ENCODE assay signal across 7 cellular contexts in genomic region chr6:132130530-132131298, GRCh38.
DNase-seq lines count a peak whose midpoint lies in the region; ATAC-seq, FAIRE-seq and TF ChIP-seq lines count a peak whose summit lies in the region.

No MANE protein-coding gene starts in this region.

- intact Hi-C loops in upper lobe of right lung (cut with DNase I), result no loop called here

- H3K27me3 ChIP-seq in duodenal mucosa (ENCODE audit: control insufficient read depth in 1 of 2, insufficient read depth in 2 of 2, low read length in 2 of 2) (no peaks in the 10 kb centered on the region), upper lobe of right lung (no peaks in the 10 kb centered on the region), H7 (ENCODE audit: control insufficient read depth, insufficient read depth, low read length) (no peaks in the 10 kb centered on the region; the same call in 1 of the 2 replicates)

- H3K9me3 ChIP-seq in duodenal mucosa (ENCODE audit: control insufficient read depth in 1 of 2, low read length in 2 of 2), result no peaks in the 10 kb centered on the region
- H3K9me3 ChIP-seq in upper lobe of right lung, result no peaks in the 10 kb centered on the region

- peak; percentile 47 for DNase-seq in NAMALWA (ENCODE audit: low spot score)
- DNase-seq in mucosa of gallbladder (ENCODE audit: low spot score), result peak; percentile 23
- no peak for DNase-seq in upper lobe of right lung
- no peak for DNase-seq in frontal cortex (ENCODE audit: low spot score in 2 of 2)
- DNase-seq in NCI-H1417 treated with DMSO at 0.1 percent for 48 hours (lab: John Stamatoyannopoulos, UW), result no peak
- DNase-seq in H7, result no peak

- H3K4me1 ChIP-seq in duodenal mucosa (ENCODE audit: control insufficient read depth in 1 of 2, insufficient read depth in 2 of 2, low read length in 2 of 2), result no peaks in the 10 kb centered on the region
- peaks cover 20% of the 10 kb centered on the region for H3K4me1 ChIP-seq in upper lobe of right lung

- H3K27ac ChIP-seq in duodenal mucosa (ENCODE audit: low read depth, low read length) (peak overlapping the region; percentile 33), upper lobe of right lung (peak overlapping the region; percentile 70)

- FAIRE-seq in frontal cortex (lab: Jason Lieb, UNC), result no peak

- peak; percentile 47 for ATAC-seq in upper lobe of right lung

- no peak overlapping the region for H3K9ac ChIP-seq in duodenal mucosa (ENCODE audit: low read depth in 1 of 2, low read length in 2 of 2)

- no peak overlapping the region for H3K4me3 ChIP-seq in duodenal mucosa (ENCODE audit: low read depth in 1 of 2, low read length in 2 of 2)
- H3K4me3 ChIP-seq in upper lobe of right lung, result no peak overlapping the region
- no peak overlapping the region for H3K4me3 ChIP-seq in H7 (ENCODE audit: insufficient read depth, low read depth, low read length)

- no peaks in the 10 kb centered on the region for H3K36me3 ChIP-seq in duodenal mucosa (ENCODE audit: control insufficient read depth in 1 of 2, insufficient read depth in 2 of 2, low read length in 2 of 2)
- H3K36me3 ChIP-seq in upper lobe of right lung, result no peaks in the 10 kb centered on the region
- H3K36me3 ChIP-seq in H7 (replicated peaks; ENCODE audit: control insufficient read depth, insufficient read depth, low read length), result no peaks in the 10 kb centered on the region

- no peak for TF ChIP-seq CTCF in upper lobe of right lung (IDR thresholded peaks at IDR 0.05)

Comparison
In these comparisons a context has a peak if more than half of its experiments do, and no peak if none do; other contexts are left out.
1. DNase-seq: peak in NAMALWA (single experiment) and mucosa of gallbladder (single experiment); none in upper lobe of right lung (single experiment), frontal cortex (0 of 2), NCI-H1417 treated with DMSO at 0.1 percent for 48 hours (single experiment) and H7 (single experiment).